ENCODE assay signal across 10 cellular contexts in genomic region chr11:11179239-11179638, GRCh38.
DNase-seq lines count a peak whose midpoint lies in the region; ATAC-seq, FAIRE-seq and TF ChIP-seq lines count a peak whose summit lies in the region.
"Had no signal": no experiment of that assay in that cellular context is flagged by ENCODE, and none has a peak within 500 bp of the region (broad histone marks: within the 10 kb centered on the region; RNA-seq: fewer than 3 reads in every experiment).

No MANE protein-coding gene starts in this region.

- H3K79me2 ChIP-seq in PC-3 (ENCODE audit: low read length), result no peaks in the 10 kb centered on the region

- TF ChIP-seq CTCF in BJ (IDR thresholded peaks at IDR 0.05; ENCODE audit: insufficient read depth, low read depth, low read length), result no peak
- no peak for TF ChIP-seq CTCF in PC-3 (conservative IDR thresholded peaks at IDR 0.05; ENCODE audit: low read depth, low read length)
- no peak for TF ChIP-seq CTCF in pancreas (IDR thresholded peaks at IDR 0.05)
- TF ChIP-seq CTCF in lower leg skin (IDR thresholded peaks at IDR 0.05), result no peak

- H3K9me2 ChIP-seq in PC-3 (replicated peaks; ENCODE audit: low read length), result no peaks in the 10 kb centered on the region

- POLR2A ChIA-PET in BJ (lab: Charles Lee) (interaction anchor here (0.6 kb wide), 1 partner anchor 370 kb away, joined by 8 read pairs; the partner anchor contains the start of gene EIF4G2), PC-3 (lab: Charles Lee; ENCODE audit: unreplicated experiment) (interaction anchor here (0.6 kb wide), 2 partner anchors 24 to 322 kb away, joined by 3 to 4 read pairs; no protein-coding TSS in a partner anchor)

- H3K36me3 ChIP-seq in BJ (ENCODE audit: control insufficient read depth, insufficient read depth, low read length) (no peaks in the 10 kb centered on the region), PC-3 (ENCODE audit: low read depth, low read length) (no peaks in the 10 kb centered on the region), pancreas (no peaks in the 10 kb centered on the region)

- no peak overlapping the region for H2AFZ ChIP-seq in PC-3 (ENCODE audit: low read length)

- no peak overlapping the region for H3K4me2 ChIP-seq in PC-3 (ENCODE audit: low read length)

- BruUV-seq in PC-3 (replicated peaks; lab: Mats Ljungman, UMichigan), result no TSS peak

- peak; percentile 5 for FAIRE-seq in pancreas (lab: Jason Lieb, UNC)

- no peak overlapping the region for H3K27ac ChIP-seq in PC-3 (ENCODE audit: low read length)
- H3K27ac ChIP-seq in pancreas, result no peak overlapping the region

- peak; percentile 99 for ATAC-seq in PC-3
- ATAC-seq in pancreas, result peak in 3 of 4 donors; percentile 56 to 69 (median 64)
- no peak for ATAC-seq in HG03520 (IDR thresholded peaks at IDR 0.05; ENCODE audit: unreplicated experiment)
- ATAC-seq: activated CD8-positive, alpha-beta T cell treated with anti-CD3 and anti-CD28 coated beads, Interleukin-2, amount 10 ng/mL, durations not matched to agents 7 days and 5 days; naive thymus-derived CD4-positive, alpha-beta T cell had no signal

- CTCF ChIA-PET in BJ (lab: Yijun Ruan, JAX), result interaction anchor here (0.6 to 1.0 kb wide), 2 partner anchors 22 to 222 kb away, joined by 3 to 4 read pairs; no protein-coding TSS in a partner anchor
- CTCF ChIA-PET in PC-3 (lab: Charles Lee), result no interaction called here

- H3K27me3 ChIP-seq in BJ (ENCODE audit: control insufficient read depth, insufficient read depth, low read length) (no peaks in the 10 kb centered on the region; the same call in 1 of the 2 replicates), PC-3 (ENCODE audit: low read length) (peaks cover 19% of the 10 kb centered on the region), pancreas (no peaks in the 10 kb centered on the region)

- H4K20me1 ChIP-seq in PC-3 (ENCODE audit: low read length), result no peaks in the 10 kb centered on the region

- 0 out of 2 replicates have a peak, but pooled peaks cover 6% of the 10 kb centered on the region for H3K4me1 ChIP-seq in PC-3 (ENCODE audit: insufficient read depth, low read length)
- H3K4me1 ChIP-seq in pancreas, result peaks cover 0 to 4% (median 0%) of the 10 kb centered on the region in 3 donors

- no peak for TF ChIP-seq POLR2A in lower leg skin (IDR thresholded peaks at IDR 0.05)

- H3K9me3 ChIP-seq in PC-3 (ENCODE audit: low read length), result no peaks in the 10 kb centered on the region
- H3K9me3 ChIP-seq in pancreas, result no peaks in the 10 kb centered on the region

- intact Hi-C loops in PC-3 (cut with micrococcal nuclease) (no loop called here), pancreas (cut with DNase I) (no loop called here), lower leg skin (cut with DNase I; ENCODE audit: low total_unique reads) (no loop called here)

- H3K9ac ChIP-seq in PC-3 (ENCODE audit: low read length), result no peak overlapping the region

- DNase-seq in BJ (ENCODE audit: low read depth) (peak; percentile 26), PC-3 (peak; percentile 73), fibroblast of peridontal ligament (ENCODE audit: extremely low read depth) (peak; percentile 68), pancreas (no peak), HT-29 (ENCODE audit: low spot score) (no peak), lower leg skin (ENCODE audit: low spot score in 2 of 2) (no peak)
- no peak for DNase-seq in stimulated activated CD8-positive, alpha-beta memory T cell treated with anti-CD3 and anti-CD28 coated beads, Interleukin-4, amount 100 ng/mL, for 48 hours
- DNase-seq: activated CD8-positive, alpha-beta T cell treated with anti-CD3 and anti-CD28 coated beads, Interleukin-2, amount 10 ng/mL, durations not matched to agents 7 days and 5 days; naive thymus-derived CD4-positive, alpha-beta T cell had no signal

- no peak overlapping the region for H3K4me3 ChIP-seq in BJ (ENCODE audit: low read depth, low read length)
- H3K4me3 ChIP-seq in PC-3 (ENCODE audit: low read length), result no peak overlapping the region
- H3K4me3 ChIP-seq in pancreas, result no peak overlapping the region
- H3K4me3 ChIP-seq in lower leg skin (ENCODE audit: low read depth, poor library complexity, severe bottlenecking), result no peak overlapping the region

- H3F3A ChIP-seq in PC-3 (ENCODE audit: low read length, unreplicated experiment), result no peaks in the 10 kb centered on the region

Comparison
In these comparisons a context has a peak if more than half of its experiments do, and no peak if none do; other contexts are left out.
1. DNase-seq: peak in BJ (single experiment), PC-3 (single experiment) and fibroblast of peridontal ligament (single experiment); none in pancreas (0 of 6), HT-29 (single experiment), stimulated activated CD8-positive, alpha-beta memory T cell treated with anti-CD3 and anti-CD28 coated beads, Interleukin-4, amount 100 ng/mL, for 48 hours (single experiment) and lower leg skin (0 of 2).